In the genomic region with DNA sequence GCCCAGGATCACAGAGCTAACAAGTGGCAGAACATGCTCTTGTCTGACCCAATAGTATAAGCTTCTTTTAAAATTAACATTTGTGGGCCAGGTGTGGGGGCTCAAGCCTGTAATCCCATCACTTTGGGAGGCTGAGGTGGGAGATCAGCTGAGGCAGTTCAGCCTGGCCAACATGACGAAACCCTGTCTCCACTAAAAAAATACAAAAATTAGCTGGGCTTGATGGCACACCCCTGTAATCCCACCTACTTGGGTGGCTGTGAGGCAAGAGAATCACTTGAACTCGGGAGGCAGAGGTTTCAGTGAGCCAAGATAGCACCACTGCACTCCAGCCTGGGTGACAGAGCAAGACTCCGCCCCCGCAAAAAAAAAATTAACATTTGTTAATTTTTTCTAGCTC, we compare ENCODE assay signal across 25 cellular contexts. TPM values are rescaled to one million over a fixed set of nuclear protein-coding genes. Genes with fewer than 3 reads are reported as not detected.
DNase-seq lines count a peak whose midpoint lies in the region; ATAC-seq and TF ChIP-seq lines count a peak whose summit lies in the region.
"Had no signal": no experiment of that assay in that cellular context is flagged by ENCODE, and none has a peak within 500 bp of the region (broad histone marks: within the 10 kb centered on the region; RNA-seq: fewer than 3 reads in every experiment).

No MANE protein-coding gene starts in this region.

- no peaks in the 10 kb centered on the region for H3K4me1 ChIP-seq in left ventricle myocardium inferior
- H3K4me1 ChIP-seq: A549, BE2C had no signal

- H3K4me1 Mint-ChIP-seq in nephron progenitor cell, result no peaks in the 10 kb centered on the region
- H3K4me1 Mint-ChIP-seq in activated naive CD8-positive, alpha-beta T cell treated with anti-CD3 and anti-CD28 coated beads, Interleukin-2, amount 50 U/mL, for 24 hours, result peaks cover 51% of the 10 kb centered on the region

- H3K27ac ChIP-seq in left ventricle myocardium inferior (replicated peaks), result no peak overlapping the region
- H3K27ac ChIP-seq: A549; BLaER1 treated with 17β-estradiol and CSF1 and Interleukin-3, amounts not matched to agents 10 nM and 100 nM; GM23248 had no signal

- peaks cover 8% of the 10 kb centered on the region for H3K27me3 ChIP-seq in left ventricle myocardium inferior (ENCODE audit: low read depth)
- H3K27me3 ChIP-seq: BE2C; BLaER1 treated with 17β-estradiol and CSF1 and Interleukin-3, amounts not matched to agents 10 nM and 100 nM had no signal

- H3K36me3 Mint-ChIP-seq in nephron progenitor cell (ENCODE audit: low read depth), result no peaks in the 10 kb centered on the region
- H3K36me3 Mint-ChIP-seq in activated naive CD8-positive, alpha-beta T cell treated with anti-CD3 and anti-CD28 coated beads, Interleukin-2, amount 50 U/mL, for 24 hours (ENCODE audit: low read depth), result no peaks in the 10 kb centered on the region
- H3K36me3 Mint-ChIP-seq: CD14-positive monocyte; CD8-positive, alpha-beta memory T cell had no signal

- H3K9me3 ChIP-seq in left ventricle myocardium inferior (replicated peaks), result no peaks in the 10 kb centered on the region
- H3K9me3 ChIP-seq: A549; BE2C; BLaER1 treated with 17β-estradiol and CSF1 and Interleukin-3, amounts not matched to agents 10 nM and 100 nM had no signal

- H3K27ac Mint-ChIP-seq in nephron progenitor cell, result peak overlapping the region; percentile 36
- no peak overlapping the region for H3K27ac Mint-ChIP-seq in activated naive CD8-positive, alpha-beta T cell treated with anti-CD3 and anti-CD28 coated beads, Interleukin-2, amount 50 U/mL, for 24 hours
- H3K27ac Mint-ChIP-seq: CD14-positive monocyte; CD4-positive, alpha-beta T cell had no signal

- H3K9me3 Mint-ChIP-seq in nephron progenitor cell, result no peaks in the 10 kb centered on the region
- H3K9me3 Mint-ChIP-seq in activated naive CD8-positive, alpha-beta T cell treated with anti-CD3 and anti-CD28 coated beads, Interleukin-2, amount 50 U/mL, for 24 hours, result peaks cover 3% of the 10 kb centered on the region
- H3K9me3 Mint-ChIP-seq: CD4-positive, alpha-beta T cell had no signal

- no peak overlapping the region for H3K4me3 Mint-ChIP-seq in nephron progenitor cell
- H3K4me3 Mint-ChIP-seq in activated naive CD8-positive, alpha-beta T cell treated with anti-CD3 and anti-CD28 coated beads, Interleukin-2, amount 50 U/mL, for 24 hours, result no peak overlapping the region
- H3K4me3 Mint-ChIP-seq: CD14-positive monocyte; CD4-positive, alpha-beta T cell; CD8-positive, alpha-beta memory T cell had no signal

- H3K36me3 ChIP-seq in left ventricle myocardium inferior, result no peaks in the 10 kb centered on the region
- H3K36me3 ChIP-seq: BE2C; BLaER1 treated with 17β-estradiol and CSF1 and Interleukin-3, amounts not matched to agents 10 nM and 100 nM had no signal

- DNase-seq in Right ventricle myocardium inferior (ENCODE audit: missing footprints) (peak; percentile 11), left ventricle myocardium inferior (no peak), choroid plexus epithelial cell (ENCODE audit: low read depth) (peak; percentile 30), nephron progenitor cell (no peak), retina (no peak), NCI-H1694 (lab: John Stamatoyannopoulos, UW) (no peak)
- DNase-seq in activated naive CD8-positive, alpha-beta T cell treated with anti-CD3 and anti-CD28 coated beads, Interleukin-2, amount 50 U/mL, for 24 hours, result no peak
- DNase-seq: 8988T; ACHN; AML-193; BE2C; CD4-positive, alpha-beta T cell; CD8-positive, alpha-beta memory T cell; DMS 273 treated with DMSO at 0.1 percent for 48 hours; DMS79; EL; GDM1; GM23248; H7; HCEC 1CT had no signal

- no peaks in the 10 kb centered on the region for H3K27me3 Mint-ChIP-seq in nephron progenitor cell (ENCODE audit: low read depth, poor library complexity)
- H3K27me3 Mint-ChIP-seq in activated naive CD8-positive, alpha-beta T cell treated with anti-CD3 and anti-CD28 coated beads, Interleukin-2, amount 50 U/mL, for 24 hours, result peaks cover 7% of the 10 kb centered on the region
- H3K27me3 Mint-ChIP-seq: CD8-positive, alpha-beta memory T cell had no signal

- ATAC-seq in Right ventricle myocardium inferior, result no peak
- no peak for ATAC-seq in activated naive CD8-positive, alpha-beta T cell treated with anti-CD3 and anti-CD28 coated beads, Interleukin-2, amount 50 U/mL, for 24 hours
- ATAC-seq: A549, GM12878 had no signal

- H3K4me3 ChIP-seq in left ventricle myocardium inferior, result no peak overlapping the region
- no peak overlapping the region for H3K4me3 ChIP-seq in choroid plexus epithelial cell (ENCODE audit: low read depth, low read length)
- H3K4me3 ChIP-seq: A549; BLaER1 treated with 17β-estradiol and CSF1 and Interleukin-3, amounts not matched to agents 10 nM and 100 nM; GM12878; GM23248 had no signal

- TF ChIP-seq CTCF in left ventricle myocardium inferior (IDR thresholded peaks at IDR 0.05; ENCODE audit: borderline replicate concordance) (no peak), choroid plexus epithelial cell (conservative IDR thresholded peaks at IDR 0.05; ENCODE audit: low read depth, low read length) (no peak), nephron progenitor cell (IDR thresholded peaks at IDR 0.05) (no peak)

- intact Hi-C loops in Right ventricle myocardium inferior (cut with DNase I), result no loop called here
- intact Hi-C loops in left ventricle myocardium inferior (cut with micrococcal nuclease), result no loop called here

RNA-seq across cellular contexts. Expression of a gene that starts 33.0 kb away (rescaled TPM):
- total RNA-seq in Right ventricle myocardium inferior, result not detected
- total RNA-seq in left ventricle myocardium inferior, result not detected
- total RNA-seq: CD4-positive, alpha-beta T cell; GM12878; GM23248; H1; H7 had no signal

RNA-seq across cellular contexts. Expression of a gene that starts 45.8 kb away (rescaled TPM):
- total RNA-seq in Right ventricle myocardium inferior (7.4 TPM), left ventricle myocardium inferior (7.8 TPM)

Comparison
In these comparisons a context has a peak if more than half of its experiments do, and no peak if none do; other contexts are left out.
1. DNase-seq: peak in Right ventricle myocardium inferior (single experiment) and choroid plexus epithelial cell (single experiment); none in left ventricle myocardium inferior (single experiment), nephron progenitor cell (single experiment), retina (single experiment), NCI-H1694 (single experiment) and activated naive CD8-positive, alpha-beta T cell treated with anti-CD3 and anti-CD28 coated beads, Interleukin-2, amount 50 U/mL, for 24 hours (single experiment).